ENCODE assay signal across 8 cellular contexts in the genomic region with DNA sequence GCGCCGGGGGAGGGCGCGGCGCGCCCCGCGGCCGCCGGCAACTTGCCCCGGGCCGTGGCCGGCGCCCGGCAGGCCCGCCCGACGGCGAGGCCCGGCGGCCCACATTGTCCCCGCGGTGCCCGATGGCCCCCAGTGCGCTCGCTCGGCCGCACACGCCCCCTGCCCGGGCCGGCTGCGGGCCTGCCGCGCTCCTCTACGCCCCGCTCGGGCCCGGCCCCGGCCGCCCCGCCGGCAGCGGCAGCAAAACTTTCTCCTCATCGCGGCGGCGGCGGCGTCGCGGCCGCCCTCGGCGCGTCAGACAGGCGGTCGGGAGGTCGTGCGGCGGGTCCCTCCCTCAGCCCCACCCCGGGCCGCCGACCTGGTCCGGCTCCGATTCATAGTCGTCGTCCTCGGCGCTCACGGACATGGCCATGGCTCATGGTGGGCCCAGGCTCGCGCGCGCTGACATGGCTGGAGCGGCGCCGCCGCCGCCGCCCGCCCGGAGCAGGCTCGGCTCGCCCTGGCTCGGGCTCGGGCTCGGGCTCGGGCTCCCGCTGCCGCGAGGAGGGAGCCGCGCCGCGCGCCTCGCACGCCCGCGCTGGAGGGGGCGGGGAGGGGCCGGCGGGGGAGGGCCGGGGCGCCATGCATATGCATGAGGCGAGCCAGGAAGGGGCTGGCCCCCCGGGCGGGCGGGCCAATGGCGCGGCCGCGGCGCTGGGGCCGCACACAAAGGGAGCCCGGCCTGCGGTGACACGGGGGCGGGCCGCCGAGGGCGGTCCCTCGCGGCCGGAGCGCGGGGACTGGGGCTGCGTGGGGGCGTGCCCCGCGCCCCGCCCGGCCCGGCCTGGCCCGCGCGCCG.
DNase-seq lines count a peak whose midpoint lies in the region; ATAC-seq, FAIRE-seq and TF ChIP-seq lines count a peak whose summit lies in the region.

No MANE protein-coding gene starts in this region.

- ATAC-seq in A549, result peak; percentile 90 to 95
- peak; percentile 80 for ATAC-seq in GM18519 (IDR thresholded peaks at IDR 0.05; ENCODE audit: low FRiP score, unreplicated experiment)
- ATAC-seq in HG03025 (IDR thresholded peaks at IDR 0.05; ENCODE audit: low FRiP score, unreplicated experiment), result peak; percentile 85

- TF ChIP-seq RAD21 in A549 (conservative IDR thresholded peaks at IDR 0.05 in 1 of 2, IDR thresholded peaks at IDR 0.05 in 1 of 2), result no peak

- no peaks in the 10 kb centered on the region for H4K20me1 ChIP-seq in mammary epithelial cell (ENCODE audit: insufficient read depth, low read length)

- H3K4me1 ChIP-seq in A549 (peaks cover 9% of the 10 kb centered on the region), mammary epithelial cell (ENCODE audit: insufficient read depth, low read length) (peaks cover 11% of the 10 kb centered on the region)

- no peaks in the 10 kb centered on the region for H3K9me3 ChIP-seq in A549
- no peaks in the 10 kb centered on the region for H3K9me3 ChIP-seq in WERI-Rb-1 (ENCODE audit: severe bottlenecking)
- H3K9me3 ChIP-seq in mammary epithelial cell (replicated peaks; ENCODE audit: insufficient read depth, low read length), result no peaks in the 10 kb centered on the region

- FAIRE-seq in A549 (lab: Jason Lieb, UNC), result no peak

- DNase-seq in A549 (ENCODE audit: low read depth in 1 of 2, low spot score in 1 of 2), result peak; percentile 83 to 88
- peak; percentile 86 for DNase-seq in NCI-H2107 (lab: John Stamatoyannopoulos, UW)
- peak; percentile 91 for DNase-seq in WERI-Rb-1
- peak; percentile 86 for DNase-seq in mammary epithelial cell
- DNase-seq in islet precursor cell, result peak; percentile 98
- DNase-seq in stimulated activated CD4-positive, alpha-beta T cell treated with anti-CD3 and anti-CD28 coated beads, Interleukin-12 subunit alpha, Interleukin-12 subunit beta, amount 100 ng/mL, for 4 hours, result peak; percentile 85

- 8% methylated on average over 8 of the region's 138 CpGs for WGBS in A549 (ENCODE audit: missing lambda C conversion rate)
- WGBS in mammary epithelial cell (ENCODE audit: low coverage, missing lambda C conversion rate), result 3% methylated on average over 7 of the region's 138 CpGs

- peak overlapping the region; percentile 81 for H3K4me2 ChIP-seq in A549
- H3K4me2 ChIP-seq in mammary epithelial cell (ENCODE audit: insufficient read depth, low read depth, low read length), result peak overlapping the region; percentile 97

- peak overlapping the region; percentile 19 for H3K9ac ChIP-seq in mammary epithelial cell (ENCODE audit: insufficient read depth, low read length)

- TF ChIP-seq EP300 in A549 (IDR thresholded peaks at IDR 0.05), result no peak

- H3K27me3 ChIP-seq in WERI-Rb-1 (ENCODE audit: insufficient read depth, low read depth, severe bottlenecking) (no peaks in the 10 kb centered on the region), mammary epithelial cell (ENCODE audit: insufficient read depth, low read length) (no peaks in the 10 kb centered on the region)

- CTCF ChIA-PET in A549 (lab: Yijun Ruan, JAX) (interaction anchor here (1.0 to 2.2 kb wide), 4 partner anchors 10 to 35 kb away, joined by 3 to 10 read pairs (median 4); no protein-coding TSS in a partner anchor), mammary epithelial cell (lab: Charles Lee; ENCODE audit: low non-redundant PET) (no interaction called here)

- no peaks in the 10 kb centered on the region for H3K36me3 ChIP-seq in WERI-Rb-1
- no peaks in the 10 kb centered on the region for H3K36me3 ChIP-seq in mammary epithelial cell (ENCODE audit: insufficient read depth, low read length)

- peak overlapping the region; percentile 67 for H3K4me3 ChIP-seq in A549
- H3K4me3 ChIP-seq in WERI-Rb-1 (ENCODE audit: low read depth, low read length), result peak overlapping the region; percentile 75
- peak overlapping the region in 2 of 3 experiments; percentile 62 to 72 for H3K4me3 ChIP-seq in mammary epithelial cell (replicated peaks in 1 of 3; ENCODE audit: insufficient read depth in 1 of 3, low read depth in 2 of 3, low read length in 3 of 3)

- TF ChIP-seq CTCF in A549 (IDR thresholded peaks at IDR 0.05) (no peak), WERI-Rb-1 (IDR thresholded peaks at IDR 0.05; ENCODE audit: low read depth, low read length) (no peak), mammary epithelial cell (conservative IDR thresholded peaks at IDR 0.05 in 1 of 2, IDR thresholded peaks at IDR 0.05 in 1 of 2; ENCODE audit: extremely low read depth in 1 of 2, insufficient read depth in 1 of 2, low read depth in 1 of 2, low read length in 2 of 2) (no peak)

- POLR2A ChIA-PET in A549 (lab: Yijun Ruan, JAX), result no interaction called here

- peaks cover 38% of the 10 kb centered on the region for H3K79me2 ChIP-seq in mammary epithelial cell (ENCODE audit: insufficient read depth, low read length)

- dilution Hi-C loops in mammary epithelial cell (cut with HindIII; ENCODE audit: low sequenced_read_pairs), result no loop called here

- H3K27ac ChIP-seq in A549 (peak overlapping the region; percentile 79 to 93), WERI-Rb-1 (peak overlapping the region; percentile 74), mammary epithelial cell (ENCODE audit: insufficient read depth, low read depth, low read length) (peak overlapping the region; percentile 46)

- in situ Hi-C loops in mammary epithelial cell (cut with MboI; ENCODE audit: low sequenced_read_pairs in 2 of 2), result no loop called here

- peak overlapping the region; percentile 93 for H2AFZ ChIP-seq in mammary epithelial cell (ENCODE audit: low read depth, low read length)

- no TSS peak for BruUV-seq in mammary epithelial cell (replicated peaks; lab: Mats Ljungman, UMichigan)

- intact Hi-C loops in mammary epithelial cell (cut with micrococcal nuclease), result no loop called here

- TF ChIP-seq POLR2A in A549 (IDR thresholded peaks at IDR 0.05; ENCODE audit: low read length), result peak; percentile 65

TF ChIP-seq in A549, 52 proteins besides CTCF, POLR2A, EP300 and RAD21:
- TF ChIP-seq, protein P1, sequence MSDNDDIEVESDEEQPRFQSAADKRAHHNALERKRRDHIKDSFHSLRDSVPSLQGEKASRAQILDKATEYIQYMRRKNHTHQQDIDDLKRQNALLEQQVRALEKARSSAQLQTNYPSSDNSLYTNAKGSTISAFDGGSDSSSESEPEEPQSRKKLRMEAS (IDR thresholded peaks at IDR 0.05), result peak; percentile 33
- TF ChIP-seq RARB (CRISPR knock-in tag; IDR thresholded peaks at IDR 0.05) (no peak), NFE2L2 (conservative IDR thresholded peaks at IDR 0.05; ENCODE audit: low read length) (no peak), CBX2 (IDR thresholded peaks at IDR 0.05; ENCODE audit: borderline replicate concordance, low read depth) (no peak), SMC3 (IDR thresholded peaks at IDR 0.05) (no peak), EHF (CRISPR knock-in tag; IDR thresholded peaks at IDR 0.05) (no peak), MYC (IDR thresholded peaks at IDR 0.05; ENCODE audit: borderline replicate concordance, low read length) (no peak), JUN (IDR thresholded peaks at IDR 0.05) (peak in 1 of 2 experiments; percentile 54; a peak in 2 of 5 replicates), PHF8 (IDR thresholded peaks at IDR 0.05; ENCODE audit: borderline replicate concordance, low read depth) (peak; percentile 25; the same call in 1 of the 2 replicates), KDM1A (IDR thresholded peaks at IDR 0.05; ENCODE audit: low read depth) (no peak), FOSL2 (IDR thresholded peaks at IDR 0.05) (no peak), FOSL2 (CRISPR knock-in tag; IDR thresholded peaks at IDR 0.05) (no peak), TP53 (CRISPR knock-in tag; IDR thresholded peaks at IDR 0.05) (no peak), FOSB (CRISPR knock-in tag; IDR thresholded peaks at IDR 0.05) (no peak), RCOR1 (IDR thresholded peaks at IDR 0.05; ENCODE audit: low read depth, low read length) (no peak), KDM5A (IDR thresholded peaks at IDR 0.05) (no peak), HEYL (CRISPR knock-in tag; IDR thresholded peaks at IDR 0.05) (no peak), RNF2 (IDR thresholded peaks at IDR 0.05; ENCODE audit: borderline replicate concordance, low read depth) (no peak)
- TF ChIP-seq, protein P2, sequence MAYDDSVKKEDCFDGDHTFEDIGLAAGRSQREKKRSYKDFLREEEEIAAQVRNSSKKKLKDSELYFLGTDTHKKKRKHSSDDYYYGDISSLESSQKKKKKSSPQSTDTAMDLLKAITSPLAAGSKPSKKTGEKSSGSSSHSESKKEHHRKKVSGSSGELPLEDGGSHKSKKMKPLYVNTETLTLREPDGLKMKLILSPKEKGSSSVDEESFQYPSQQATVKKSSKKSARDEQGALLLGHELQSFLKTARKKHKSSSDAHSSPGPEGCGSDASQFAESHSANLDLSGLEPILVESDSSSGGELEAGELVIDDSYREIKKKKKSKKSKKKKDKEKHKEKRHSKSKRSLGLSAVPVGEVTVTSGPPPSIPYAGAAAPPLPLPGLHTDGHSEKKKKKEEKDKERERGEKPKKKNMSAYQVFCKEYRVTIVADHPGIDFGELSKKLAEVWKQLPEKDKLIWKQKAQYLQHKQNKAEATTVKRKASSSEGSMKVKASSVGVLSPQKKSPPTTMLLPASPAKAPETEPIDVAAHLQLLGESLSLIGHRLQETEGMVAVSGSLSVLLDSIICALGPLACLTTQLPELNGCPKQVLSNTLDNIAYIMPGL (CRISPR knock-in tag; IDR thresholded peaks at IDR 0.05; ENCODE audit: borderline replicate concordance), result no peak
- TF ChIP-seq, protein P3, sequence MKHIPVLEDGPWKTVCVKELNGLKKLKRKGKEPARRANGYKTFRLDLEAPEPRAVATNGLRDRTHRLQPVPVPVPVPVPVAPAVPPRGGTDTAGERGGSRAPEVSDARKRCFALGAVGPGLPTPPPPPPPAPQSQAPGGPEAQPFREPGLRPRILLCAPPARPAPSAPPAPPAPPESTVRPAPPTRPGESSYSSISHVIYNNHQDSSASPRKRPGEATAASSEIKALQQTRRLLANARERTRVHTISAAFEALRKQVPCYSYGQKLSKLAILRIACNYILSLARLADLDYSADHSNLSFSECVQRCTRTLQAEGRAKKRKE (CRISPR knock-in tag; IDR thresholded peaks at IDR 0.05; ENCODE audit: low read depth), result peak; percentile 23; the same call in 1 of the 2 replicates
- TF ChIP-seq, protein P4, sequence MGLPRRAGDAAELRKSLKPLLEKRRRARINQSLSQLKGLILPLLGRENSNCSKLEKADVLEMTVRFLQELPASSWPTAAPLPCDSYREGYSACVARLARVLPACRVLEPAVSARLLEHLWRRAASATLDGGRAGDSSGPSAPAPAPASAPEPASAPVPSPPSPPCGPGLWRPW (IDR thresholded peaks at IDR 0.05), result no peak

Comparison
In these comparisons a context has a peak if more than half of its experiments do, and no peak if none do; other contexts are left out.
1. Peak in every context shown above with its lines: DNase-seq, ATAC-seq, H3K4me3 ChIP-seq and H3K27ac ChIP-seq.